Comparison of ENCODE assay signal across 1 cellular context in genomic region chr14:89708982-89709381, GRCh38.
TF ChIP-seq lines count a peak whose summit lies in the region.

No MANE protein-coding gene starts in this region.

TF ChIP-seq in GM23338, 12 proteins besides CTCF, POLR2A, EP300 and RAD21 (continued from another document):
- TF ChIP-seq, protein P1, sequence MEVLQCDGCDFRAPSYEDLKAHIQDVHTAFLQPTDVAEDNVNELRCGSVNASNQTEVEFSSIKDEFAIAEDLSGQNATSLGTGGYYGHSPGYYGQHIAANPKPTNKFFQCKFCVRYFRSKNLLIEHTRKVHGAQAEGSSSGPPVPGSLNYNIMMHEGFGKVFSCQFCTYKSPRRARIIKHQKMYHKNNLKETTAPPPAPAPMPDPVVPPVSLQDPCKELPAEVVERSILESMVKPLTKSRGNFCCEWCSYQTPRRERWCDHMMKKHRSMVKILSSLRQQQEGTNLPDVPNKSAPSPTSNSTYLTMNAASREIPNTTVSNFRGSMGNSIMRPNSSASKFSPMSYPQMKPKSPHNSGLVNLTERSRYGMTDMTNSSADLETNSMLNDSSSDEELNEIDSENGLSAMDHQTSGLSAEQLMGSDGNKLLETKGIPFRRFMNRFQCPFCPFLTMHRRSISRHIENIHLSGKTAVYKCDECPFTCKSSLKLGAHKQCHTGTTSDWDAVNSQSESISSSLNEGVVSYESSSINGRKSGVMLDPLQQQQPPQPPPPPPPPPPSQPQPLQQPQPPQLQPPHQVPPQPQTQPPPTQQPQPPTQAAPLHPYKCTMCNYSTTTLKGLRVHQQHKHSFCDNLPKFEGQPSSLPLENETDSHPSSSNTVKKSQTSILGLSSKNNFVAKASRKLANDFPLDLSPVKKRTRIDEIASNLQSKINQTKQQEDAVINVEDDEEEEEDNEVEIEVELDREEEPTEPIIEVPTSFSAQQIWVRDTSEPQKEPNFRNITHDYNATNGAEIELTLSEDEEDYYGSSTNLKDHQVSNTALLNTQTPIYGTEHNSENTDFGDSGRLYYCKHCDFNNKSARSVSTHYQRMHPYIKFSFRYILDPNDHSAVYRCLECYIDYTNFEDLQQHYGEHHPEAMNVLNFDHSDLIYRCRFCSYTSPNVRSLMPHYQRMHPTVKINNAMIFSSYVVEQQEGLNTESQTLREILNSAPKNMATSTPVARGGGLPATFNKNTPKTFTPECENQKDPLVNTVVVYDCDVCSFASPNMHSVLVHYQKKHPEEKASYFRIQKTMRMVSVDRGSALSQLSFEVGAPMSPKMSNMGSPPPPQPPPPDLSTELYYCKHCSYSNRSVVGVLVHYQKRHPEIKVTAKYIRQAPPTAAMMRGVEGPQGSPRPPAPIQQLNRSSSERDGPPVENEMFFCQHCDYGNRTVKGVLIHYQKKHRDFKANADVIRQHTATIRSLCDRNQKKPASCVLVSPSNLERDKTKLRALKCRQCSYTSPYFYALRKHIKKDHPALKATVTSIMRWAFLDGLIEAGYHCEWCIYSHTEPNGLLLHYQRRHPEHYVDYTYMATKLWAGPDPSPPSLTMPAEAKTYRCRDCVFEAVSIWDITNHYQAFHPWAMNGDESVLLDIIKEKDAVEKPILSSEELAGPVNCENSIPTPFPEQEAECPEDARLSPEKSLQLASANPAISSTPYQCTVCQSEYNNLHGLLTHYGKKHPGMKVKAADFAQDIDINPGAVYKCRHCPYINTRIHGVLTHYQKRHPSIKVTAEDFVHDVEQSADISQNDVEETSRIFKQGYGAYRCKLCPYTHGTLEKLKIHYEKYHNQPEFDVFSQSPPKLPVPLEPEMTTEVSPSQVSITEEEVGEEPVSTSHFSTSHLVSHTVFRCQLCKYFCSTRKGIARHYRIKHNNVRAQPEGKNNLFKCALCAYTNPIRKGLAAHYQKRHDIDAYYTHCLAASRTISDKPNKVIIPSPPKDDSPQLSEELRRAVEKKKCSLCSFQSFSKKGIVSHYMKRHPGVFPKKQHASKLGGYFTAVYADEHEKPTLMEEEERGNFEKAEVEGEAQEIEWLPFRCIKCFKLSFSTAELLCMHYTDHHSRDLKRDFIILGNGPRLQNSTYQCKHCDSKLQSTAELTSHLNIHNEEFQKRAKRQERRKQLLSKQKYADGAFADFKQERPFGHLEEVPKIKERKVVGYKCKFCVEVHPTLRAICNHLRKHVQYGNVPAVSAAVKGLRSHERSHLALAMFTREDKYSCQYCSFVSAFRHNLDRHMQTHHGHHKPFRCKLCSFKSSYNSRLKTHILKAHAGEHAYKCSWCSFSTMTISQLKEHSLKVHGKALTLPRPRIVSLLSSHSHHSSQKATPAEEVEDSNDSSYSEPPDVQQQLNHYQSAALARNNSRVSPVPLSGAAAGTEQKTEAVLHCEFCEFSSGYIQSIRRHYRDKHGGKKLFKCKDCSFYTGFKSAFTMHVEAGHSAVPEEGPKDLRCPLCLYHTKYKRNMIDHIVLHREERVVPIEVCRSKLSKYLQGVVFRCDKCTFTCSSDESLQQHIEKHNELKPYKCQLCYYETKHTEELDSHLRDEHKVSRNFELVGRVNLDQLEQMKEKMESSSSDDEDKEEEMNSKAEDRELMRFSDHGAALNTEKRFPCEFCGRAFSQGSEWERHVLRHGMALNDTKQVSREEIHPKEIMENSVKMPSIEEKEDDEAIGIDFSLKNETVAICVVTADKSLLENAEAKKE (CRISPR knock-in tag; IDR thresholded peaks at IDR 0.05), result no peak
- TF ChIP-seq NANOG (IDR thresholded peaks at IDR 0.05; ENCODE audit: borderline replicate concordance), result no peak
- no peak for TF ChIP-seq ZNF331 (CRISPR knock-in tag; IDR thresholded peaks at IDR 0.05; ENCODE audit: low read depth)
